Comparison of ENCODE assay signal across 16 cellular contexts in genomic region chr10:1374901-1375804, GRCh38.
"Had no signal": no experiment of that assay in that cellular context is flagged by ENCODE, and none has a peak within 500 bp of the region (broad histone marks: within the 10 kb centered on the region; RNA-seq: fewer than 3 reads in every experiment).

No MANE protein-coding gene starts in this region.

- DNase-seq: activated CD8-positive, alpha-beta memory T cell treated with anti-CD3 and anti-CD28 coated beads, Interleukin-2, amount 50 U/mL, for 4 hours; activated naive CD4-positive, alpha-beta T cell treated with anti-CD3 and anti-CD28 coated beads for 36 hours; effector memory CD4-positive, alpha-beta T cell; hippocampal formation; lower lobe of right lung; psoas muscle; sigmoid colon; stimulated activated CD4-positive, alpha-beta T cell treated with anti-CD3 and anti-CD28 coated beads, Interleukin-2, amount 100 ng/mL, for 24 hours; stimulated activated naive CD4-positive, alpha-beta T cell; substantia nigra; SW 1271; transverse colon had no signal

- H3K36me3 ChIP-seq: lower lobe of right lung, sigmoid colon, transverse colon had no signal

- H3K4me3 Mint-ChIP-seq: activated naive CD4-positive, alpha-beta T cell treated with anti-CD3 and anti-CD28 coated beads for 36 hours; central memory CD8-positive, alpha-beta T cell; naive thymus-derived CD8-positive, alpha-beta T cell had no signal

- H3K27ac Mint-ChIP-seq: activated naive CD4-positive, alpha-beta T cell treated with anti-CD3 and anti-CD28 coated beads for 36 hours had no signal

- H3K9me3 ChIP-seq: lower lobe of right lung, psoas muscle, sigmoid colon, transverse colon had no signal

- ATAC-seq: activated CD4-positive, CD25-positive, alpha-beta regulatory T cell treated with anti-CD3 and anti-CD28 coated beads, Interleukin-2, amount 50 U/mL, for 24 hours; naive thymus-derived CD8-positive, alpha-beta T cell; psoas muscle had no signal

- H3K27ac ChIP-seq: epithelial cell of prostate, lower lobe of right lung, psoas muscle, sigmoid colon, transverse colon had no signal

- H3K9me3 Mint-ChIP-seq: activated naive CD4-positive, alpha-beta T cell treated with anti-CD3 and anti-CD28 coated beads for 36 hours; central memory CD8-positive, alpha-beta T cell had no signal

- H3K4me1 Mint-ChIP-seq: central memory CD8-positive, alpha-beta T cell had no signal

- H3K4me1 ChIP-seq: lower lobe of right lung, psoas muscle, sigmoid colon, transverse colon had no signal

- H3K4me3 ChIP-seq: lower lobe of right lung, psoas muscle, sigmoid colon, transverse colon had no signal
